In genomic region chr2:240451791-240452470, GRCh38 we compare ENCODE assay signal across 8 cellular contexts. TPM values are rescaled to one million over a fixed set of nuclear protein-coding genes. Genes with fewer than 3 reads are reported as not detected.
DNase-seq lines count a peak whose midpoint lies in the region; ATAC-seq, FAIRE-seq and TF ChIP-seq lines count a peak whose summit lies in the region.
"Had no signal": no experiment of that assay in that cellular context is flagged by ENCODE, and none has a peak within 500 bp of the region (broad histone marks: within the 10 kb centered on the region; RNA-seq: fewer than 3 reads in every experiment).

No MANE protein-coding gene starts in this region.

- H3K4me1 ChIP-seq in lower lobe of right lung (peaks cover 22% of the 10 kb centered on the region), testis (peaks cover 47% of the 10 kb centered on the region)

- no peak overlapping the region for H3K27ac Mint-ChIP-seq in activated CD8-positive, alpha-beta memory T cell treated with anti-CD3 and anti-CD28 coated beads, Interleukin-2, amount 10 ng/mL, durations not matched to agents 7 days and 5 days

- ATAC-seq in lower lobe of right lung: no peak
- no peak for ATAC-seq in HG02884 (IDR thresholded peaks at IDR 0.05; ENCODE audit: unreplicated experiment)
- ATAC-seq in activated CD8-positive, alpha-beta memory T cell treated with anti-CD3 and anti-CD28 coated beads, Interleukin-2, amount 10 ng/mL, durations not matched to agents 7 days and 5 days: no peak

- TF ChIP-seq CTCF in choroid plexus epithelial cell (conservative IDR thresholded peaks at IDR 0.05; ENCODE audit: low read depth, low read length): no peak
- no peak for TF ChIP-seq CTCF in lower lobe of right lung (IDR thresholded peaks at IDR 0.05)
- TF ChIP-seq CTCF in testis (IDR thresholded peaks at IDR 0.05): no peak

- H3K27me3 ChIP-seq in MG63 (no peaks in the 10 kb centered on the region), lower lobe of right lung (ENCODE audit: low read depth) (peaks cover 53% of the 10 kb centered on the region), testis (no peaks in the 10 kb centered on the region)

- WGBS in testis, 2 donors: 24 to 31% methylated on average over 10 to 21 of the region's 21 CpGs

- peaks cover 2% of the 10 kb centered on the region for H3K4me1 Mint-ChIP-seq in activated CD8-positive, alpha-beta memory T cell treated with anti-CD3 and anti-CD28 coated beads, Interleukin-2, amount 10 ng/mL, durations not matched to agents 7 days and 5 days

- H3K4me3 Mint-ChIP-seq in activated CD8-positive, alpha-beta memory T cell treated with anti-CD3 and anti-CD28 coated beads, Interleukin-2, amount 10 ng/mL, durations not matched to agents 7 days and 5 days: no peak overlapping the region

- peak; percentile 0 for DNase-seq in MG63
- DNase-seq in choroid plexus epithelial cell (ENCODE audit: low read depth): no peak
- DNase-seq in lower lobe of right lung: peak; percentile 41
- DNase-seq in testis: no peak
- no peak for DNase-seq in urothelium cell line (ENCODE audit: low spot score)
- no peak for DNase-seq in activated CD8-positive, alpha-beta memory T cell treated with anti-CD3 and anti-CD28 coated beads, Interleukin-2, amount 10 ng/mL, durations not matched to agents 7 days and 5 days
- DNase-seq: NCI-H1436 had no signal

- H3K36me3 ChIP-seq in MG63 (no peaks in the 10 kb centered on the region), lower lobe of right lung (no peaks in the 10 kb centered on the region), testis (ENCODE audit: low read depth, missing control alignments) (no peaks in the 10 kb centered on the region)

- H3K36me3 Mint-ChIP-seq in activated CD8-positive, alpha-beta memory T cell treated with anti-CD3 and anti-CD28 coated beads, Interleukin-2, amount 10 ng/mL, durations not matched to agents 7 days and 5 days: no peaks in the 10 kb centered on the region

- no peak overlapping the region for H3K4me3 ChIP-seq in MG63
- peak overlapping the region; percentile 47 for H3K4me3 ChIP-seq in choroid plexus epithelial cell (ENCODE audit: low read depth, low read length)
- peak overlapping the region; percentile 58 for H3K4me3 ChIP-seq in lower lobe of right lung
- H3K4me3 ChIP-seq in testis: peak overlapping the region; percentile 46 to 55

- H3K9me3 Mint-ChIP-seq in activated CD8-positive, alpha-beta memory T cell treated with anti-CD3 and anti-CD28 coated beads, Interleukin-2, amount 10 ng/mL, durations not matched to agents 7 days and 5 days (ENCODE audit: low read depth): no peaks in the 10 kb centered on the region

- CTCF ChIA-PET in activated CD8-positive, alpha-beta memory T cell treated with anti-CD3 and anti-CD28 coated beads, Interleukin-2, amount 10 ng/mL, durations not matched to agents 7 days and 5 days (lab: Charles Lee): no interaction called here

- FAIRE-seq in urothelium cell line (lab: Jason Lieb, UNC): no peak

- intact Hi-C loops in lower lobe of right lung (cut with DNase I) (no loop called here), testis (cut with DNase I; ENCODE audit: low total_unique reads) (no loop called here)

- H3K9me3 ChIP-seq in MG63 (no peaks in the 10 kb centered on the region), lower lobe of right lung (no peaks in the 10 kb centered on the region), testis (no peaks in the 10 kb centered on the region)

- H3K27ac ChIP-seq in lower lobe of right lung: no peak overlapping the region
- H3K27ac ChIP-seq in testis: no peak overlapping the region

- TF ChIP-seq POLR2A in testis (IDR thresholded peaks at IDR 0.05): no peak

- H3K27me3 Mint-ChIP-seq in activated CD8-positive, alpha-beta memory T cell treated with anti-CD3 and anti-CD28 coated beads, Interleukin-2, amount 10 ng/mL, durations not matched to agents 7 days and 5 days: peaks cover 42% of the 10 kb centered on the region

RNA-seq across cellular contexts. Expression of gene GPC1, which starts 16.5 kb away (rescaled TPM):
- total RNA-seq in MG63 (2014; rRNA removed; shearing (Covaris generic); ENCODE audit: low replicate concordance): 95.4 and 177 TPM in 2 replicates
- total RNA-seq in lower lobe of right lung (14.7 TPM), testis (100 to 1,000 TPM; 244 to 479 TPM)
- 74.2 TPM for polyA plus RNA-seq in testis (ENCODE audit: insufficient read depth, low read depth, low replicate concordance)
- total RNA-seq in activated CD8-positive, alpha-beta memory T cell treated with anti-CD3 and anti-CD28 coated beads, Interleukin-2, amount 10 ng/mL, durations not matched to agents 7 days and 5 days: 1 to 10 TPM; 3.2 to 4.5 TPM

Comparison
In these comparisons a context has a peak if more than half of its experiments do, and no peak if none do; other contexts are left out.
1. DNase-seq: peak in MG63 (single experiment) and lower lobe of right lung (single experiment); none in choroid plexus epithelial cell (single experiment), testis (single experiment), urothelium cell line (single experiment) and activated CD8-positive, alpha-beta memory T cell treated with anti-CD3 and anti-CD28 coated beads, Interleukin-2, amount 10 ng/mL, durations not matched to agents 7 days and 5 days (single experiment).